Comparison of ENCODE assay signal across 8 cellular contexts in the genomic region with DNA sequence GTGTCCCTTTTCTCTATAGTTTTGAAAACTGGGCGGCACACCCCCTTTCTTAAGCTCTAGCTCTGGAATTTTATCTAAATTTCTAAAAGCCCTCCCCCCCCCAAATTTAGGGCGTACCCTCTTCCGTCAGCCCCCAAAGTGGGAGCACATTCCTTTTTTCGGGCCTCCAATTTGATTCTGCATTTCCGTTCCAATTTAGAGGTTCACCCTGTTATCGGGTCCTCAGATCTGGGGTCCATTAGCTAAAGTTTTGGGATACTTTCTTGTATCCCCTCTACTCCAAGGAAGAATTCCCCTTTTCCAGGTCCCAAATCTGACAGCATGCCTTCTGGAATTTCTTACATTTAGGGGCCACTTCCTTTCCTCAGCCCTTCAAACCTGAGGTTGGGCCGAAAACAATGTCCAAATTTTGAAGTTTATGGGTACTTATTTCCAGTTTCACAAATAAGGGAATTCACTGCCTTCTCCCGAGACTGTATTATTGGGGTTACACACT. TPM values are rescaled to one million over a fixed set of nuclear protein-coding genes. Genes with fewer than 3 reads are reported as not detected.
DNase-seq lines count a peak whose midpoint lies in the region; ATAC-seq and TF ChIP-seq lines count a peak whose summit lies in the region.

No MANE protein-coding gene starts in this region.

- peaks cover 52% of the 10 kb centered on the region for H3K4me1 Mint-ChIP-seq in activated CD4-positive, alpha-beta T cell treated with anti-CD3 and anti-CD28 coated beads, Interleukin-2, amount 10 ng/mL, durations not matched to agents 24 days and 14 days

- H3K4me1 ChIP-seq in left lung (peaks cover 27 to 81% of the 10 kb centered on the region in 2 donors), thymus (ENCODE audit: control insufficient read depth, insufficient read depth, low read length) (peaks cover 40% of the 10 kb centered on the region)

- 3% methylated on average over 8 of the region's 8 CpGs for WGBS in thymus

- H3K27ac Mint-ChIP-seq in activated CD4-positive, alpha-beta T cell treated with anti-CD3 and anti-CD28 coated beads, Interleukin-2, amount 10 ng/mL, durations not matched to agents 24 days and 14 days: peak overlapping the region; percentile 88

- ATAC-seq in left lung: no peak
- ATAC-seq in HG02970 (IDR thresholded peaks at IDR 0.05; ENCODE audit: low FRiP score, unreplicated experiment): no peak

- H3K36me3 Mint-ChIP-seq in activated CD4-positive, alpha-beta T cell treated with anti-CD3 and anti-CD28 coated beads, Interleukin-2, amount 10 ng/mL, durations not matched to agents 24 days and 14 days (ENCODE audit: low read depth): peaks cover 22% of the 10 kb centered on the region

- peak overlapping the region; percentile 81 for H3K4me3 Mint-ChIP-seq in activated CD4-positive, alpha-beta T cell treated with anti-CD3 and anti-CD28 coated beads, Interleukin-2, amount 10 ng/mL, durations not matched to agents 24 days and 14 days

- DNase-seq in activated CD4-positive, alpha-beta T cell treated with anti-CD3 and anti-CD28 coated beads, Interleukin-2, amount 10 ng/mL, durations not matched to agents 24 days and 14 days: no peak
- DNase-seq in activated CD4-positive, alpha-beta T cell treated with anti-CD3 and anti-CD28 coated beads, Interleukin-2, amount 50 U/mL, for 48 hours: no peak
- no peak for DNase-seq in left lung
- no peak for DNase-seq in GOT3 (lab: John Stamatoyannopoulos, UW)
- DNase-seq in activated CD4-positive, CD25-positive, alpha-beta regulatory T cell (lab: John Stamatoyannopoulos, UW): no peak

- H3K4me3 ChIP-seq in left lung (peak overlapping the region; percentile 58 to 70), thymus (ENCODE audit: low read length) (peak overlapping the region; percentile 82)

- intact Hi-C loops in activated CD4-positive, alpha-beta T cell treated with anti-CD3 and anti-CD28 coated beads, Interleukin-2, amount 10 ng/mL, durations not matched to agents 24 days and 14 days (cut with micrococcal nuclease): loop anchor here (1.0 to 10.0 kb wide), 6 partner anchors 30 to 692 kb away; partner anchors contain the start of genes NFS1, RBM39, ROMO1 and SCAND1
- intact Hi-C loops in left lung (cut with DNase I): no loop called here

- peak overlapping the region; percentile 96 for H3K27ac ChIP-seq in angular gyrus (ENCODE audit: low read depth, low read length)
- peak overlapping the region; percentile 88 to 97 for H3K27ac ChIP-seq in left lung
- H3K27ac ChIP-seq in thymus (ENCODE audit: low read depth): peak overlapping the region; percentile 92

- H3K9me3 ChIP-seq in left lung (no peaks in the 10 kb centered on the region), thymus (ENCODE audit: control insufficient read depth) (no peaks in the 10 kb centered on the region)

- H3K27me3 ChIP-seq in left lung (no peaks in the 10 kb centered on the region), thymus (ENCODE audit: control insufficient read depth, insufficient read depth) (no peaks in the 10 kb centered on the region)

- H3K36me3 ChIP-seq in left lung: peaks cover 0 to 9% of the 10 kb centered on the region in 2 donors
- no peaks in the 10 kb centered on the region for H3K36me3 ChIP-seq in thymus (ENCODE audit: control insufficient read depth, insufficient read depth)

- no peak for TF ChIP-seq CTCF in left lung (IDR thresholded peaks at IDR 0.05)

- H3K9me3 Mint-ChIP-seq in activated CD4-positive, alpha-beta T cell treated with anti-CD3 and anti-CD28 coated beads, Interleukin-2, amount 10 ng/mL, durations not matched to agents 24 days and 14 days: peaks cover 9% of the 10 kb centered on the region

- no peaks in the 10 kb centered on the region for H3K27me3 Mint-ChIP-seq in activated CD4-positive, alpha-beta T cell treated with anti-CD3 and anti-CD28 coated beads, Interleukin-2, amount 10 ng/mL, durations not matched to agents 24 days and 14 days

RNA-seq across cellular contexts. Expression of gene PHF20, which starts 0.8 kb away (rescaled TPM):
- total RNA-seq in activated CD4-positive, alpha-beta T cell treated with anti-CD3 and anti-CD28 coated beads, Interleukin-2, amount 10 ng/mL, durations not matched to agents 24 days and 14 days: 53.8 and 62.9 TPM in 2 replicates
- total RNA-seq in left lung: 10 to 100 TPM; 31.1 to 41.2 TPM
- polyA plus RNA-seq in thymus: 39.7 TPM

RNA-seq across cellular contexts. Expression of gene RBM39, which starts 30.6 kb away (rescaled TPM):
- 352 and 354 TPM in 2 replicates for total RNA-seq in activated CD4-positive, alpha-beta T cell treated with anti-CD3 and anti-CD28 coated beads, Interleukin-2, amount 10 ng/mL, durations not matched to agents 24 days and 14 days
- total RNA-seq in left lung: 100 to 1,000 TPM; 242 to 270 TPM
- 830 TPM for polyA plus RNA-seq in thymus
